Comparison of ENCODE assay signal across 29 cellular contexts in the genomic region with DNA sequence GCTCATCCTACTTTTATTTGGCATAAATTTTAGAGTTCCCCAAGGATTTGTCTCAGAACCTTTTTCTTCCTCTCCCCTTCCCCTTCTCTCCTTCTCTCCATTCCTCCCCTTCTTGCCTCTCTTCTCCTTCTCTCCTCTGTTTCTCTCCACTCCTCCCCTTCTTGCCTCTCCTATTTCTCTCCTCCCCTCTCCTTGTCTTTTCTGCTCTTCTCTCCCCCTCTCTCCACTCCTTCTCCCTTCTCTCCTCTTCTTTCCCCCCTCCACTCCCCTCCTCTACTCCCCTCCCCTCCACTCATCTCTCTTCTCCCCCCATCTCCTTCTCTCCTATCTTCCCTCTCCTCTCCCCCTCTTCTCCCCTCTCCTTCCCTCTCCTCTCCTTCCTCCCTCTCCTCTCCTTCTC.
"Had no signal": no experiment of that assay in that cellular context is flagged by ENCODE, and none has a peak within 500 bp of the region (broad histone marks: within the 10 kb centered on the region; RNA-seq: fewer than 3 reads in every experiment).

No MANE protein-coding gene starts in this region.

- H3K9me3 ChIP-seq: stomach, suprapubic skin, testis, thoracic aorta, thyroid gland, tibial artery, tibial nerve, transverse colon, upper lobe of left lung, upper lobe of right lung, uterus, vagina had no signal

- H3K36me3 ChIP-seq: stomach, suprapubic skin, thoracic aorta, thyroid gland, tibial artery, tibial nerve, transverse colon, upper lobe of left lung, upper lobe of right lung, uterus, vagina had no signal

- H3K27ac ChIP-seq: stomach, suprapubic skin, testis, thoracic aorta, thyroid gland, tibial artery, tibial nerve, transverse colon, upper lobe of left lung, upper lobe of right lung, uterus, vagina had no signal

- H3K27me3 ChIP-seq: suprapubic skin, testis, thyroid gland, tibial nerve, transverse colon, upper lobe of left lung, upper lobe of right lung, uterus, vagina had no signal

- H3K9me3 Mint-ChIP-seq: stimulated activated effector memory CD8-positive, alpha-beta T cell treated with anti-CD3 and anti-CD28 coated beads, Interleukin-12 subunit alpha, Interleukin-12 subunit beta, amount 100 ng/mL, for 72 hours; stimulated activated memory B cell treated with anti-CD40 and anti-IgM and Interleukin-4, amounts not matched to agents 10 μg/mL and 1 μg/mL and 100 μg/mL, for 72 hours; stimulated activated naive B cell treated with anti-CD40 and anti-IgM and Interleukin-4, amounts not matched to agents 10 μg/mL and 1 μg/mL and 100 μg/mL, for 72 hours; stimulated activated naive CD8-positive, alpha-beta T cell treated with anti-CD3 and anti-CD28 coated beads, Interleukin-15, amount 100 ng/mL, for 72 hours; type B pancreatic cell had no signal

- H3K4me3 ChIP-seq: stomach, suprapubic skin, testis, thoracic aorta, thyroid gland, tibial artery, tibial nerve, transverse colon, upper lobe of left lung, upper lobe of right lung, uterus, vagina had no signal

- H3K4me1 Mint-ChIP-seq: stimulated activated effector memory CD8-positive, alpha-beta T cell treated with anti-CD3 and anti-CD28 coated beads, Interleukin-12 subunit alpha, Interleukin-12 subunit beta, amount 100 ng/mL, for 72 hours; stimulated activated naive B cell treated with anti-CD40 and anti-IgM and Interleukin-4, amounts not matched to agents 10 μg/mL and 1 μg/mL and 100 μg/mL, for 72 hours; stimulated activated naive CD8-positive, alpha-beta T cell treated with anti-CD3 and anti-CD28 coated beads, Interleukin-15, amount 100 ng/mL, for 72 hours had no signal

- FAIRE-seq: urothelium cell line had no signal

- ATAC-seq: stimulated activated effector memory CD8-positive, alpha-beta T cell treated with anti-CD3 and anti-CD28 coated beads, Interleukin-12 subunit alpha, Interleukin-12 subunit beta, amount 100 ng/mL, for 72 hours; stimulated activated memory B cell treated with anti-CD40 and anti-IgM and Interleukin-4, amounts not matched to agents 10 μg/mL and 1 μg/mL and 100 μg/mL, for 72 hours; stimulated activated naive B cell treated with anti-CD40 and anti-IgM and Interleukin-4, amounts not matched to agents 10 μg/mL and 1 μg/mL and 100 μg/mL, for 72 hours; stimulated activated naive CD8-positive, alpha-beta T cell treated with anti-CD3 and anti-CD28 coated beads, Interleukin-15, amount 100 ng/mL, for 72 hours; stimulated activated naive CD8-positive, alpha-beta T cell treated with anti-CD3 and anti-CD28 coated beads, Interleukin-15, Interleukin-2, amounts not matched to agents 100 U/mL and 50 U/mL, for 24 hours; upper lobe of right lung had no signal

- H3K36me3 Mint-ChIP-seq: stimulated activated effector memory CD8-positive, alpha-beta T cell treated with anti-CD3 and anti-CD28 coated beads, Interleukin-12 subunit alpha, Interleukin-12 subunit beta, amount 100 ng/mL, for 72 hours; stimulated activated memory B cell treated with anti-CD40 and anti-IgM and Interleukin-4, amounts not matched to agents 10 μg/mL and 1 μg/mL and 100 μg/mL, for 72 hours; stimulated activated naive B cell treated with anti-CD40 and anti-IgM and Interleukin-4, amounts not matched to agents 10 μg/mL and 1 μg/mL and 100 μg/mL, for 72 hours; type B pancreatic cell had no signal

- H3K4me1 ChIP-seq: stomach, suprapubic skin, testis, thyroid gland, tibial nerve, transverse colon, upper lobe of left lung, upper lobe of right lung, uterus, vagina had no signal

- H3K27ac Mint-ChIP-seq: stimulated activated effector memory CD8-positive, alpha-beta T cell treated with anti-CD3 and anti-CD28 coated beads, Interleukin-12 subunit alpha, Interleukin-12 subunit beta, amount 100 ng/mL, for 72 hours; stimulated activated memory B cell treated with anti-CD40 and anti-IgM and Interleukin-4, amounts not matched to agents 10 μg/mL and 1 μg/mL and 100 μg/mL, for 72 hours; stimulated activated naive B cell treated with anti-CD40 and anti-IgM and Interleukin-4, amounts not matched to agents 10 μg/mL and 1 μg/mL and 100 μg/mL, for 72 hours; stimulated activated naive CD8-positive, alpha-beta T cell treated with anti-CD3 and anti-CD28 coated beads, Interleukin-15, Interleukin-2, amounts not matched to agents 100 ng/mL and 50 ng/mL, for 24 hours; type B pancreatic cell had no signal

- H3K4me3 Mint-ChIP-seq: stimulated activated effector memory CD8-positive, alpha-beta T cell treated with anti-CD3 and anti-CD28 coated beads, Interleukin-12 subunit alpha, Interleukin-12 subunit beta, amount 100 ng/mL, for 72 hours; stimulated activated memory B cell treated with anti-CD40 and anti-IgM and Interleukin-4, amounts not matched to agents 10 μg/mL and 1 μg/mL and 100 μg/mL, for 72 hours; stimulated activated naive B cell treated with anti-CD40 and anti-IgM and Interleukin-4, amounts not matched to agents 10 μg/mL and 1 μg/mL and 100 μg/mL, for 72 hours; stimulated activated naive CD8-positive, alpha-beta T cell treated with anti-CD3 and anti-CD28 coated beads, Interleukin-15, amount 100 ng/mL, for 72 hours; stimulated activated naive CD8-positive, alpha-beta T cell treated with anti-CD3 and anti-CD28 coated beads, Interleukin-15, Interleukin-2, amounts not matched to agents 100 ng/mL and 50 ng/mL, for 24 hours; type B pancreatic cell had no signal

- DNase-seq: stimulated activated CD4-positive, alpha-beta T cell treated with anti-CD3 and anti-CD28 coated beads, Interleukin-2, amount 100 ng/mL, for 48 hours; stimulated activated CD4-positive, alpha-beta T cell treated with anti-CD3 and anti-CD28 coated beads, Interleukin-4, amount 100 ng/mL, for 1 hour; stimulated activated CD4-positive, alpha-beta T cell treated with anti-CD3 and anti-CD28 coated beads, Interleukin-4, amount 100 ng/mL, for 24 hours; stimulated activated CD4-positive, alpha-beta T cell treated with anti-CD3 and anti-CD28 coated beads, Interleukin-4, amount 100 ng/mL, for 4 hours; stimulated activated CD8-positive, alpha-beta memory T cell treated with anti-CD3 and anti-CD28 coated beads, Interleukin-4, amount 100 ng/mL, for 48 hours; stimulated activated naive B cell treated with anti-CD40 and anti-IgM and Interleukin-4, amounts not matched to agents 10 μg/mL and 1 μg/mL and 100 μg/mL, for 72 hours; stimulated activated naive CD4-positive, alpha-beta T cell; stimulated activated naive CD4-positive, alpha-beta T cell treated with Interleukin-2 at 50 U/mL for 16 hours; stimulated activated naive CD8-positive, alpha-beta T cell treated with anti-CD3 and anti-CD28 coated beads, Interleukin-15, amount 100 ng/mL, for 72 hours; stimulated activated naive CD8-positive, alpha-beta T cell treated with anti-CD3 and anti-CD28 coated beads, Interleukin-15, Interleukin-2, amounts not matched to agents 100 U/mL and 50 U/mL, for 24 hours; stomach; substantia nigra; testis; thyroid gland; tibial artery; transverse colon; trophoblast cell; upper lobe of left lung; upper lobe of right lung; uterus had no signal
